1 cellular context compared by ENCODE assay signal in the genomic region with DNA sequence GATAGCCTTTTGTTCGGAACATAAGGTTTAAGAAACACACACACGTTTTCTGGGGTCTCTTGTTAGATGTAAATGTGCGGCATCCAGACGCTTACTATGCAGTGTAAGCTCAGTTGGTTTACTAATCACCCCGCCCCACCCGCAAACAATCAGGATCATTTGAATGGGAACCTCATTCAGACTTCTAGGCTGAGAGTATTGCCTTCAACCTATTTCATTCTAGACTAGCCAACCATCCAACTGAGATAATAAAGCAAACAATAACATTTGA.
TF ChIP-seq lines count a peak whose summit lies in the region.

No MANE protein-coding gene starts in this region.

TF ChIP-seq in IMR-90, 13 proteins besides CTCF, POLR2A, EP300 and RAD21 (continued from another document):
- TF ChIP-seq, protein P1, sequence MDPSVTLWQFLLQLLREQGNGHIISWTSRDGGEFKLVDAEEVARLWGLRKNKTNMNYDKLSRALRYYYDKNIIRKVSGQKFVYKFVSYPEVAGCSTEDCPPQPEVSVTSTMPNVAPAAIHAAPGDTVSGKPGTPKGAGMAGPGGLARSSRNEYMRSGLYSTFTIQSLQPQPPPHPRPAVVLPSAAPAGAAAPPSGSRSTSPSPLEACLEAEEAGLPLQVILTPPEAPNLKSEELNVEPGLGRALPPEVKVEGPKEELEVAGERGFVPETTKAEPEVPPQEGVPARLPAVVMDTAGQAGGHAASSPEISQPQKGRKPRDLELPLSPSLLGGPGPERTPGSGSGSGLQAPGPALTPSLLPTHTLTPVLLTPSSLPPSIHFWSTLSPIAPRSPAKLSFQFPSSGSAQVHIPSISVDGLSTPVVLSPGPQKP (IDR thresholded peaks at IDR 0.05; ENCODE audit: borderline replicate concordance, low read depth, low read length), result no peak
- TF ChIP-seq NFE2L2 (IDR thresholded peaks at IDR 0.05; ENCODE audit: low read depth, low read length), result no peak
- no peak for TF ChIP-seq SMC3 (IDR thresholded peaks at IDR 0.05; ENCODE audit: low read depth, low read length)
